21 cellular contexts compared by ENCODE assay signal in genomic region chr5:176492431-176492830, GRCh38. TPM values are rescaled to one million over a fixed set of nuclear protein-coding genes. Genes with fewer than 3 reads are reported as not detected.
DNase-seq lines count a peak whose midpoint lies in the region; ATAC-seq and TF ChIP-seq lines count a peak whose summit lies in the region.
"Had no signal": no experiment of that assay in that cellular context is flagged by ENCODE, and none has a peak within 500 bp of the region (broad histone marks: within the 10 kb centered on the region; RNA-seq: fewer than 3 reads in every experiment).

No MANE protein-coding gene starts in this region.

- TF ChIP-seq CTCF in AG10803 (conservative IDR thresholded peaks at IDR 0.05; ENCODE audit: low read length) = no peak
- no peak for TF ChIP-seq CTCF in mammary epithelial cell (conservative IDR thresholded peaks at IDR 0.05 in 1 of 2, IDR thresholded peaks at IDR 0.05 in 1 of 2; ENCODE audit: extremely low read depth in 1 of 2, insufficient read depth in 1 of 2, low read depth in 1 of 2, low read length in 2 of 2)
- no peak for TF ChIP-seq CTCF in right lobe of liver (IDR thresholded peaks at IDR 0.05)

- 0% methylated on average over 3 of the region's 3 CpGs for WGBS in mammary epithelial cell (ENCODE audit: low coverage, missing lambda C conversion rate)
- WGBS in right lobe of liver (ENCODE audit: insufficient coverage, low coverage, low lambda C conversion rate, missing lambda C conversion rate) = 54% methylated on average over 3 of the region's 3 CpGs

- H3K4me1 ChIP-seq in mammary epithelial cell (ENCODE audit: insufficient read depth, low read length) (peaks cover 26% of the 10 kb centered on the region), right lobe of liver (no peaks in the 10 kb centered on the region)

- H4K20me1 ChIP-seq in mammary epithelial cell (ENCODE audit: insufficient read depth, low read length) = no peaks in the 10 kb centered on the region

- no TSS peak for BruUV-seq in mammary epithelial cell (replicated peaks; lab: Mats Ljungman, UMichigan)

- no peak overlapping the region for H2AFZ ChIP-seq in mammary epithelial cell (ENCODE audit: low read depth, low read length)

- in situ Hi-C loops in mammary epithelial cell (cut with MboI; ENCODE audit: low sequenced_read_pairs in 2 of 2) = no loop called here

- H3K79me2 ChIP-seq in mammary epithelial cell (ENCODE audit: insufficient read depth, low read length) = peaks cover 20% of the 10 kb centered on the region

- no peak for TF ChIP-seq POLR2A in right lobe of liver (IDR thresholded peaks at IDR 0.05)

- no peak for ATAC-seq in right lobe of liver
- ATAC-seq: activated naive CD4-positive, alpha-beta T cell treated with anti-CD3 and anti-CD28 coated beads, Interleukin-2, amount 50 U/mL, for 72 hours; sciatic nerve; stimulated activated memory B cell treated with anti-CD40 and anti-IgM and Interleukin-4, amounts not matched to agents 10 μg/mL and 1 μg/mL and 100 μg/mL, for 72 hours; T-cell had no signal

- peak overlapping the region; percentile 18 for H3K27ac ChIP-seq in mammary epithelial cell (ENCODE audit: insufficient read depth, low read depth, low read length)
- H3K27ac ChIP-seq in right lobe of liver = no peak overlapping the region

- no peak overlapping the region for H3K4me3 ChIP-seq in AG10803 (ENCODE audit: low read length)
- no peak overlapping the region for H3K4me3 ChIP-seq in mammary epithelial cell (replicated peaks in 1 of 3; ENCODE audit: insufficient read depth in 1 of 3, low read depth in 2 of 3, low read length in 3 of 3)
- H3K4me3 ChIP-seq in right lobe of liver = no peak overlapping the region

- no peak overlapping the region for H3K9ac ChIP-seq in mammary epithelial cell (ENCODE audit: insufficient read depth, low read length)

- intact Hi-C loops in mammary epithelial cell (cut with micrococcal nuclease) = loop anchor here (1.0 to 2.0 kb wide), 2 partner anchors 45 to 76 kb away; partner anchors contain the start of genes CLTB and RNF44
- intact Hi-C loops in right lobe of liver (cut with DNase I) = no loop called here

- peak overlapping the region; percentile 49 for H3K4me2 ChIP-seq in mammary epithelial cell (ENCODE audit: insufficient read depth, low read depth, low read length)

- CTCF ChIA-PET in mammary epithelial cell (lab: Charles Lee; ENCODE audit: low non-redundant PET) = interaction anchor here (0.5 kb wide), 1 partner anchor 51 kb away, joined by 11 read pairs; no protein-coding TSS in a partner anchor

- DNase-seq in AG10803 (ENCODE audit: low read depth) (peak; percentile 19), LHCN-M2 (ENCODE audit: low read depth) (peak; percentile 5), mammary epithelial cell (peak; percentile 88), iris pigment epithelial cell (ENCODE audit: low read depth) (peak; percentile 59), amygdala (lab: John Stamatoyannopoulos, UW) (no peak), COLO668 (lab: John Stamatoyannopoulos, UW; ENCODE audit: unreplicated experiment) (no peak), right lobe of liver (no peak)
- no peak for DNase-seq in stimulated activated CD4-positive, alpha-beta T cell treated with anti-CD3 and anti-CD28 coated beads, Interleukin-4, amount 100 ng/mL, for 1 hour
- DNase-seq: activated CD4-positive, alpha-beta T cell treated with anti-CD3 and anti-CD28 coated beads, Interleukin-2, amount 50 U/mL, for 4 hours; CD4-positive, alpha-beta T cell; DMS79 treated with DMSO at 0.1 percent for 48 hours; NCI-H1092; NCI-H2081; NCI-H510A treated with DMSO at 0.1 percent for 48 hours; SHP77; T-cell had no signal

- no peaks in the 10 kb centered on the region for H3K9me3 ChIP-seq in mammary epithelial cell (replicated peaks; ENCODE audit: insufficient read depth, low read length)
- H3K9me3 ChIP-seq in right lobe of liver = no peaks in the 10 kb centered on the region

- dilution Hi-C loops in mammary epithelial cell (cut with HindIII; ENCODE audit: low sequenced_read_pairs) = no loop called here

- H3K36me3 ChIP-seq in mammary epithelial cell (ENCODE audit: insufficient read depth, low read length) (peaks cover 23% of the 10 kb centered on the region), right lobe of liver (peaks cover 0 to 80% (median 38%) of the 10 kb centered on the region in 4 donors)

- no peaks in the 10 kb centered on the region for H3K27me3 ChIP-seq in mammary epithelial cell (ENCODE audit: insufficient read depth, low read length)
- H3K27me3 ChIP-seq in right lobe of liver = no peaks in the 10 kb centered on the region

RNA-seq across cellular contexts. Expression of gene FAF2, which starts 44.2 kb away (rescaled TPM):
- total RNA-seq in LHCN-M2 (2014; rRNA removed) (37.9 and 42.4 TPM in 2 replicates), mammary epithelial cell (10 to 100 TPM; 48.5 to 58.8 TPM), right lobe of liver (10 to 100 TPM; 17.5 to 23.3 (median 19.8) TPM)
- 22.4 TPM for polyA plus RNA-seq in LHCN-M2 (2012)
- polyA plus RNA-seq in mammary epithelial cell = 34.9 TPM
- polyA minus RNA-seq in mammary epithelial cell = 51.6 TPM

RNA-seq across cellular contexts. Expression of gene RNF44, which starts 44.8 kb away (rescaled TPM):
- 5.5 and 10.5 TPM in 2 replicates for total RNA-seq in LHCN-M2 (2014; rRNA removed)
- polyA plus RNA-seq in LHCN-M2 (2012) = 5.4 TPM
- 10 to 100 TPM in 1 of 2 donors, 1 to 10 TPM in 1; 5.5 to 29.1 TPM for total RNA-seq in mammary epithelial cell
- 7.9 TPM for polyA plus RNA-seq in mammary epithelial cell
- polyA minus RNA-seq in mammary epithelial cell = 10.3 TPM
- total RNA-seq in right lobe of liver = 10 to 100 TPM in 4 of 6 experiments, 1 to 10 TPM in 2; 5.1 to 16.3 (median 12.7) TPM

RNA-seq across cellular contexts. Expression of gene CDHR2, which starts 56.7 kb away (rescaled TPM):
- total RNA-seq in LHCN-M2 (2014; rRNA removed) = not detected in 2 replicates
- polyA plus RNA-seq in LHCN-M2 (2012) = 0.30 TPM
- under 1 TPM; under 0.01 to 0.21 TPM for total RNA-seq in mammary epithelial cell
- 0.01 TPM for polyA plus RNA-seq in mammary epithelial cell
- not detected for polyA minus RNA-seq in mammary epithelial cell
- 10 to 100 TPM in 4 of 6 experiments, 1 to 10 TPM in 2; 6.8 to 89.2 (median 41.2) TPM for total RNA-seq in right lobe of liver
- total RNA-seq: epithelial cell of proximal tubule, glomerular endothelial cell had no signal

Comparison
In these comparisons a context has a peak if more than half of its experiments do, and no peak if none do; other contexts are left out.
1. DNase-seq: peak in AG10803 (single experiment), LHCN-M2 (single experiment), mammary epithelial cell (single experiment) and iris pigment epithelial cell (single experiment); none in stimulated activated CD4-positive, alpha-beta T cell treated with anti-CD3 and anti-CD28 coated beads, Interleukin-4, amount 100 ng/mL, for 1 hour (single experiment), amygdala (0 of 56), COLO668 (single experiment) and right lobe of liver (0 of 3).